ENCODE assay signal across 28 cellular contexts in the genomic region with DNA sequence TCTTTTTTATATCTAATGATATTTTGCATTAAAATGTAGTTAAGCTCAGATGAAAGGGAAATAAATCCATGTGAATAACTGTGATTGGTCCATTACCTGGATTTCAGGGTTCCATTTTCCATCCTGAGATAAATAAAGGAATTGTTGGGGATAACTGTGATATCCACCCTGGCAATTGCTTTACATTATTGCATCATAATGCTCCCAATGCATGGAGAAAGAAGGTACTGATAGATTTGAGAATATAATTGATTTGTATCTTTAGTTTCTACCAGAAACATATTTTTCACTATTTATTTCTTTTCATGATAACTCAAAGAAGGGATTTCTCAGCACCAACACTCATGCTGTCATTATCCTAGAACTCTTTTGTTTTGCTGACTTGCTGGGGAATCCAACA.
"Had no signal": no experiment of that assay in that cellular context is flagged by ENCODE, and none has a peak within 500 bp of the region (broad histone marks: within the 10 kb centered on the region; RNA-seq: fewer than 3 reads in every experiment).

No MANE protein-coding gene starts in this region.

- H3K27ac ChIP-seq: neural progenitor cell, ovary, parathyroid adenoma, psoas muscle, skin epidermis, spleen, suprapubic skin, testis, tibial artery, transverse colon, vagina had no signal

- ATAC-seq: natural killer cell; psoas muscle; right cardiac atrium; sciatic nerve; stimulated activated memory B cell treated with anti-CD40 and anti-IgM and Interleukin-4, amounts not matched to agents 10 μg/mL and 1 μg/mL and 100 μg/mL, for 72 hours; stimulated activated naive CD8-positive, alpha-beta T cell treated with anti-CD3 and anti-CD28 coated beads, Interleukin-15, amount 100 ng/mL, for 72 hours; stimulated activated naive CD8-positive, alpha-beta T cell treated with anti-CD3 and anti-CD28 coated beads, Interleukin-15, Interleukin-2, amounts not matched to agents 100 U/mL and 50 U/mL, for 24 hours had no signal

- FAIRE-seq: urothelium cell line had no signal

- H3K36me3 ChIP-seq: neural progenitor cell, ovary, spleen, suprapubic skin, tibial artery, transverse colon, vagina had no signal

- H3K4me3 ChIP-seq: neural progenitor cell, ovary, psoas muscle, skin epidermis, smooth muscle cell, spleen, suprapubic skin, testis, tibial artery, transverse colon, vagina had no signal

- H3K4me2 ChIP-seq: neural progenitor cell, smooth muscle cell had no signal

- H3K9ac ChIP-seq: neural progenitor cell, parathyroid adenoma had no signal

- DNase-seq: natural killer cell; occipital lobe; ovary; posterior cingulate gyrus; psoas muscle; right cardiac atrium; spleen; stimulated activated CD4-positive, alpha-beta T cell treated with anti-CD3 and anti-CD28 coated beads, Interleukin-12 subunit alpha, Interleukin-12 subunit beta, amount 100 ng/mL, for 4 hours; stimulated activated CD4-positive, alpha-beta T cell treated with anti-CD3 and anti-CD28 coated beads, Interleukin-1b, Interleukin-23, amount 100 ng/mL, for 48 hours; stimulated activated CD4-positive, alpha-beta T cell treated with anti-CD3 and anti-CD28 coated beads, Interleukin-4, amount 100 ng/mL, for 1 hour; stimulated activated CD4-positive, alpha-beta T cell treated with anti-CD3 and anti-CD28 coated beads, Interleukin-4, amount 100 ng/mL, for 4 hours; stimulated activated CD8-positive, alpha-beta memory T cell treated with anti-CD3 and anti-CD28 coated beads, Interleukin-4, amount 100 ng/mL, for 48 hours; stimulated activated naive CD4-positive, alpha-beta T cell; stimulated activated naive CD8-positive, alpha-beta T cell treated with anti-CD3 and anti-CD28 coated beads, Interleukin-15, amount 100 ng/mL, for 72 hours; stimulated activated naive CD8-positive, alpha-beta T cell treated with anti-CD3 and anti-CD28 coated beads, Interleukin-15, Interleukin-2, amounts not matched to agents 100 U/mL and 50 U/mL, for 24 hours; substantia nigra; testis; tibial artery; transverse colon had no signal

- H3K79me2 ChIP-seq: parathyroid adenoma had no signal

- H2AFZ ChIP-seq: neural progenitor cell, parathyroid adenoma had no signal

- H3K27me3 ChIP-seq: neural progenitor cell, ovary, spleen, suprapubic skin, testis, tibial artery, transverse colon, vagina had no signal

- H3K4me1 ChIP-seq: neural progenitor cell, parathyroid adenoma, psoas muscle, spleen, suprapubic skin, testis, tibial artery, transverse colon, vagina had no signal

- H3K9me3 ChIP-seq: ovary, psoas muscle, spleen, suprapubic skin, testis, tibial artery, transverse colon, vagina had no signal
